Comparison of ENCODE assay signal across 8 cellular contexts in genomic region chr19:14117668-14118164, GRCh38. TPM values are rescaled to one million over a fixed set of nuclear protein-coding genes. Genes with fewer than 3 reads are reported as not detected.
DNase-seq lines count a peak whose midpoint lies in the region; ATAC-seq lines count a peak whose summit lies in the region.

Gene PRKACA (minus strand): TSS chr19:14117762. CDS start chr19:14117547, 215 bp downstream.

- H3K36me3 ChIP-seq in HAP-1 (replicated peaks) (peaks cover 20% of the 10 kb centered on the region), MG63 (peaks cover 6% of the 10 kb centered on the region)

- no peaks in the 10 kb centered on the region for H3K36me3 Mint-ChIP-seq in naive thymus-derived CD8-positive, alpha-beta T cell
- H3K36me3 Mint-ChIP-seq in stimulated activated naive B cell treated with anti-CD40 and anti-IgM and Interleukin-4, amounts not matched to agents 10 μg/mL and 1 μg/mL and 100 μg/mL, for 72 hours, result peaks cover 0 to 2% of the 10 kb centered on the region in 2 donors

- POLR2A ChIA-PET in naive thymus-derived CD8-positive, alpha-beta T cell (lab: Charles Lee), result interaction anchor here (0.7 to 5.2 kb wide), 8 partner anchors 19 to 433 kb away, joined by 3 to 46 read pairs (median 6); partner anchors contain the start of genes ASF1B and RFX1

- H3K27me3 Mint-ChIP-seq in naive thymus-derived CD8-positive, alpha-beta T cell, result no peaks in the 10 kb centered on the region
- no peaks in the 10 kb centered on the region for H3K27me3 Mint-ChIP-seq in stimulated activated naive B cell treated with anti-CD40 and anti-IgM and Interleukin-4, amounts not matched to agents 10 μg/mL and 1 μg/mL and 100 μg/mL, for 72 hours

- peaks cover 25 to 50% (median 48%) of the 10 kb centered on the region in 4 donors for H3K4me1 Mint-ChIP-seq in naive thymus-derived CD8-positive, alpha-beta T cell
- peaks cover 32 to 48% of the 10 kb centered on the region in 2 donors for H3K4me1 Mint-ChIP-seq in stimulated activated naive B cell treated with anti-CD40 and anti-IgM and Interleukin-4, amounts not matched to agents 10 μg/mL and 1 μg/mL and 100 μg/mL, for 72 hours

- DNase-seq in ELF-1 (ENCODE audit: low read depth, low spot score) (peak; percentile 99), HAP-1 (ENCODE audit: low spot score in 2 of 2) (peak; percentile 97 to 98), MG63 (peak; percentile 100), SHP77 (lab: John Stamatoyannopoulos, UW) (peak; percentile 95 to 98), fibroblast of peridontal ligament (ENCODE audit: extremely low read depth) (peak; percentile 97)
- DNase-seq in activated T-helper 9 cell treated with anti-CD3 and anti-CD28 coated beads, Interleukin-2, amount 50 U/mL, for 16 hours (ENCODE audit: low read depth), result peak; percentile 98
- DNase-seq in naive thymus-derived CD8-positive, alpha-beta T cell, result peak; percentile 94 to 99 (median 98)
- DNase-seq in stimulated activated naive B cell treated with anti-CD40 and anti-IgM and Interleukin-4, amounts not matched to agents 10 μg/mL and 1 μg/mL and 100 μg/mL, for 72 hours, result peak; percentile 99

- H3K27me3 ChIP-seq in HAP-1 (ENCODE audit: low read depth), result no peaks in the 10 kb centered on the region
- no peaks in the 10 kb centered on the region for H3K27me3 ChIP-seq in MG63

- no peaks in the 10 kb centered on the region for H3K9me3 Mint-ChIP-seq in naive thymus-derived CD8-positive, alpha-beta T cell
- H3K9me3 Mint-ChIP-seq in stimulated activated naive B cell treated with anti-CD40 and anti-IgM and Interleukin-4, amounts not matched to agents 10 μg/mL and 1 μg/mL and 100 μg/mL, for 72 hours, result no peaks in the 10 kb centered on the region

- peak within 1 kb of the TSS; percentile 89 to 99 (median 98) for H3K27ac Mint-ChIP-seq in naive thymus-derived CD8-positive, alpha-beta T cell
- H3K27ac Mint-ChIP-seq in stimulated activated naive B cell treated with anti-CD40 and anti-IgM and Interleukin-4, amounts not matched to agents 10 μg/mL and 1 μg/mL and 100 μg/mL, for 72 hours, result peak within 1 kb of the TSS; percentile 96

- peak within 1 kb of the TSS; percentile 74 for H3K4me3 ChIP-seq in HAP-1
- peak within 1 kb of the TSS; percentile 77 for H3K4me3 ChIP-seq in MG63

- H3K9me3 ChIP-seq in HAP-1 (no peaks in the 10 kb centered on the region), MG63 (no peaks in the 10 kb centered on the region)

- H3K4me1 ChIP-seq in HAP-1, result peaks cover 12% of the 10 kb centered on the region

- ATAC-seq in naive thymus-derived CD8-positive, alpha-beta T cell, result peak; percentile 90 to 94
- peak; percentile 93 for ATAC-seq in stimulated activated naive B cell treated with anti-CD40 and anti-IgM and Interleukin-4, amounts not matched to agents 10 μg/mL and 1 μg/mL and 100 μg/mL, for 72 hours (replicated peaks)

- H3K4me3 Mint-ChIP-seq in naive thymus-derived CD8-positive, alpha-beta T cell, result peak within 1 kb of the TSS; percentile 86 to 99 (median 96)
- peak within 1 kb of the TSS; percentile 89 to 98 for H3K4me3 Mint-ChIP-seq in stimulated activated naive B cell treated with anti-CD40 and anti-IgM and Interleukin-4, amounts not matched to agents 10 μg/mL and 1 μg/mL and 100 μg/mL, for 72 hours

- in situ Hi-C loops in HAP-1 (cut with MboI; ENCODE audit: low sequenced_read_pairs), result no loop called here

RNA-seq across cellular contexts. Expression of gene PRKACA, which starts in this region (rescaled TPM):
- total RNA-seq in MG63 (2014; rRNA removed; shearing (Covaris generic); ENCODE audit: low replicate concordance), result 22.7 and 48.4 TPM in 2 replicates
- 10 to 100 TPM; 54.7 to 56.8 TPM for total RNA-seq in naive thymus-derived CD8-positive, alpha-beta T cell
- 1 to 10 TPM; 1.1 to 1.8 (median 1.3) TPM for polyA plus RNA-seq in naive thymus-derived CD8-positive, alpha-beta T cell

Comparison
In these comparisons a context has a peak if more than half of its experiments do, and no peak if none do; other contexts are left out.
1. Peak in every context shown above with its lines: DNase-seq, ATAC-seq and H3K4me3 ChIP-seq.